In genomic region chr14:59296508-59296907, GRCh38 we compare ENCODE assay signal across 28 cellular contexts.
A peak's percentile ranks its signal among the peaks of the same experiment; 100 is the strongest.
DNase-seq lines count a peak whose midpoint lies in the region; ATAC-seq and TF ChIP-seq lines count a peak whose summit lies in the region.
"Had no signal": no experiment of that assay in that cellular context is flagged by ENCODE, and none has a peak within 500 bp of the region (broad histone marks: within the 10 kb centered on the region; RNA-seq: fewer than 3 reads in every experiment).

No MANE protein-coding gene starts in this region.

- no peak overlapping the region for H3K4me3 ChIP-seq in heart left ventricle
- H3K4me3 ChIP-seq in parathyroid adenoma (ENCODE audit: low read depth, low read length) = no peak overlapping the region
- H3K4me3 ChIP-seq in mammary epithelial cell (replicated peaks in 1 of 3; ENCODE audit: insufficient read depth in 1 of 3, low read depth in 2 of 3, low read length in 3 of 3) = no peak overlapping the region
- H3K4me3 ChIP-seq: A549, K562, left lung, SK-N-MC had no signal

- H3K36me3 Mint-ChIP-seq in activated T-helper 2 cell treated with anti-CD3 and anti-CD28 coated beads, Interferon-gamma antibody, Interleukin-2, Interleukin-4, amounts not matched to agents 10 μg/mL and 5 μg/mL and 100 μg/mL, durations not matched to agents 14 hours and 24 hours and 36 hours (ENCODE audit: low read depth) = peaks cover 16% of the 10 kb centered on the region

- DNase-seq in heart left ventricle (no peak), Right ventricle myocardium superior (no peak), NCI-H345 (lab: John Stamatoyannopoulos, UW) (no peak), mammary epithelial cell (no peak), NCI-H1417 (lab: John Stamatoyannopoulos, UW) (no peak)
- no peak for DNase-seq in activated T-helper 2 cell treated with anti-CD3 and anti-CD28 coated beads, Interferon-gamma antibody, Interleukin-2, Interleukin-4, amounts not matched to agents 10 μg/mL and 5 μg/mL and 100 μg/mL, durations not matched to agents 14 hours and 24 hours and 36 hours (ENCODE audit: low spot score)
- DNase-seq: activated CD4-positive, alpha-beta memory T cell treated with anti-CD3 and anti-CD28 coated beads, Interleukin-2, amount 10 ng/mL, durations not matched to agents 7 days and 5 days; activated CD4-positive, alpha-beta T cell treated with anti-CD3 and anti-CD28 coated beads for 1 hour; activated effector memory CD4-positive, alpha-beta T cell treated with anti-CD3 and anti-CD28 coated beads, Interleukin-2, amount 50 U/mL, for 16 hours; activated naive CD8-positive, alpha-beta T cell treated with anti-CD3 and anti-CD28 coated beads for 36 hours; AML-193; cerebellar nuclear complex; H7; left lung; midbrain; naive thymus-derived CD4-positive, alpha-beta T cell; NCI-H1105; NCI-H1930; NCI-H226; occipital lobe; stimulated activated CD4-positive, alpha-beta T cell treated with anti-CD3 and anti-CD28 coated beads, Interleukin-2, amount 100 ng/mL, for 48 hours; T-helper 17 cell had no signal

- H3K27ac ChIP-seq in heart left ventricle (peak overlapping the region in 7 of 12 donors; percentile 9 to 78 (median 60)), parathyroid adenoma (peak overlapping the region; percentile 1), mammary epithelial cell (ENCODE audit: insufficient read depth, low read depth, low read length) (no peak overlapping the region)
- H3K27ac ChIP-seq: A549, RWPE1, SK-N-MC had no signal

- no peak for TF ChIP-seq POLR2A in heart left ventricle (IDR thresholded peaks at IDR 0.05)

- ATAC-seq in heart left ventricle (no peak), Right ventricle myocardium superior (ENCODE audit: poor library complexity) (no peak), HG02763 (IDR thresholded peaks at IDR 0.05; ENCODE audit: unreplicated experiment) (no peak)
- ATAC-seq: A549; K562; left lung; naive thymus-derived CD4-positive, alpha-beta T cell; T-helper 17 cell had no signal

- TF ChIP-seq CTCF in heart left ventricle (IDR thresholded peaks at IDR 0.05) = no peak
- TF ChIP-seq CTCF in parathyroid adenoma (IDR thresholded peaks at IDR 0.05) = no peak
- no peak for TF ChIP-seq CTCF in mammary epithelial cell (conservative IDR thresholded peaks at IDR 0.05 in 1 of 2, IDR thresholded peaks at IDR 0.05 in 1 of 2; ENCODE audit: extremely low read depth in 1 of 2, insufficient read depth in 1 of 2, low read depth in 1 of 2, low read length in 2 of 2)

- H3K79me2 ChIP-seq in parathyroid adenoma (peaks cover 13% of the 10 kb centered on the region), mammary epithelial cell (ENCODE audit: insufficient read depth, low read length) (no peaks in the 10 kb centered on the region)

- CTCF ChIA-PET in mammary epithelial cell (lab: Charles Lee; ENCODE audit: low non-redundant PET) = no interaction called here

- no peaks in the 10 kb centered on the region for H3K9me3 Mint-ChIP-seq in activated T-helper 2 cell treated with anti-CD3 and anti-CD28 coated beads, Interferon-gamma antibody, Interleukin-2, Interleukin-4, amounts not matched to agents 10 μg/mL and 5 μg/mL and 100 μg/mL, durations not matched to agents 14 hours and 24 hours and 36 hours
- H3K9me3 Mint-ChIP-seq: activated CD4-positive, alpha-beta memory T cell treated with anti-CD3 and anti-CD28 coated beads, Interleukin-2, amount 10 ng/mL, durations not matched to agents 7 days and 5 days; activated naive CD8-positive, alpha-beta T cell treated with anti-CD3 and anti-CD28 coated beads for 36 hours had no signal

- BruUV-seq in mammary epithelial cell (replicated peaks; lab: Mats Ljungman, UMichigan) = no TSS peak

- H3K9me3 ChIP-seq in heart left ventricle (no peaks in the 10 kb centered on the region), parathyroid adenoma (ENCODE audit: control insufficient read depth, low read length) (no peaks in the 10 kb centered on the region), mammary epithelial cell (replicated peaks; ENCODE audit: insufficient read depth, low read length) (no peaks in the 10 kb centered on the region)
- H3K9me3 ChIP-seq: A549, left lung had no signal

- WGBS in heart left ventricle, 4 donors = 63 to 84% (median 79%) methylated on average over 2 of the region's 2 CpGs
- 100% methylated on average over 2 of the region's 2 CpGs for WGBS in mammary epithelial cell (ENCODE audit: low coverage, missing lambda C conversion rate)

- H3K4me2 ChIP-seq in parathyroid adenoma (ENCODE audit: low read length) (no peak overlapping the region), mammary epithelial cell (ENCODE audit: insufficient read depth, low read depth, low read length) (no peak overlapping the region)
- H3K4me2 ChIP-seq: A549 had no signal

- H2AFZ ChIP-seq in parathyroid adenoma (no peak overlapping the region), mammary epithelial cell (ENCODE audit: low read depth, low read length) (no peak overlapping the region)

- peaks cover 1% of the 10 kb centered on the region for H3K27me3 Mint-ChIP-seq in activated T-helper 2 cell treated with anti-CD3 and anti-CD28 coated beads, Interferon-gamma antibody, Interleukin-2, Interleukin-4, amounts not matched to agents 10 μg/mL and 5 μg/mL and 100 μg/mL, durations not matched to agents 14 hours and 24 hours and 36 hours (ENCODE audit: low read depth)
- H3K27me3 Mint-ChIP-seq: activated CD4-positive, alpha-beta memory T cell treated with anti-CD3 and anti-CD28 coated beads, Interleukin-2, amount 10 ng/mL, durations not matched to agents 7 days and 5 days; activated naive CD8-positive, alpha-beta T cell treated with anti-CD3 and anti-CD28 coated beads for 36 hours; naive thymus-derived CD4-positive, alpha-beta T cell; T-helper 17 cell had no signal

- peaks cover 46% of the 10 kb centered on the region for H3K4me1 Mint-ChIP-seq in activated T-helper 2 cell treated with anti-CD3 and anti-CD28 coated beads, Interferon-gamma antibody, Interleukin-2, Interleukin-4, amounts not matched to agents 10 μg/mL and 5 μg/mL and 100 μg/mL, durations not matched to agents 14 hours and 24 hours and 36 hours (ENCODE audit: low read depth)

- H3K36me3 ChIP-seq in heart left ventricle (peaks cover 0 to 18% (median 12%) of the 10 kb centered on the region in 9 donors), parathyroid adenoma (ENCODE audit: control insufficient read depth, insufficient read depth, low read length) (no peaks in the 10 kb centered on the region), mammary epithelial cell (ENCODE audit: insufficient read depth, low read length) (peaks cover 4% of the 10 kb centered on the region)

- intact Hi-C loops in heart left ventricle (cut with DNase I) = loop anchor here in 1 of 10 donors (5.0 kb wide), 1 partner anchor 34 kb away; no protein-coding TSS in a partner anchor
- intact Hi-C loops in Right ventricle myocardium superior (cut with DNase I) = no loop called here
- intact Hi-C loops in activated T-helper 2 cell treated with anti-CD3 and anti-CD28 coated beads, Interferon-gamma antibody, Interleukin-2, Interleukin-4, amounts not matched to agents 10 μg/mL and 5 μg/mL and 100 μg/mL, durations not matched to agents 14 hours and 24 hours and 36 hours (cut with micrococcal nuclease) = loop anchor here (2.0 to 5.0 kb wide), 2 partner anchors 22 to 109 kb away; partner anchors contain the start of gene DAAM1
- intact Hi-C loops in mammary epithelial cell (cut with micrococcal nuclease) = no loop called here

- H3K4me1 ChIP-seq in heart left ventricle (peaks cover 2 to 91% (median 52%) of the 10 kb centered on the region in 12 donors), parathyroid adenoma (peaks cover 51% of the 10 kb centered on the region), mammary epithelial cell (ENCODE audit: insufficient read depth, low read length) (peaks cover 2% of the 10 kb centered on the region)
- H3K4me1 ChIP-seq: A549 had no signal

- no peak overlapping the region for H3K9ac ChIP-seq in parathyroid adenoma
- H3K9ac ChIP-seq in mammary epithelial cell (ENCODE audit: insufficient read depth, low read length) = no peak overlapping the region

- in situ Hi-C loops in mammary epithelial cell (cut with MboI; ENCODE audit: low sequenced_read_pairs in 2 of 2) = no loop called here

- no peak overlapping the region for H3K4me3 Mint-ChIP-seq in activated T-helper 2 cell treated with anti-CD3 and anti-CD28 coated beads, Interferon-gamma antibody, Interleukin-2, Interleukin-4, amounts not matched to agents 10 μg/mL and 5 μg/mL and 100 μg/mL, durations not matched to agents 14 hours and 24 hours and 36 hours (ENCODE audit: low read depth)
- H3K4me3 Mint-ChIP-seq: activated CD4-positive, alpha-beta memory T cell treated with anti-CD3 and anti-CD28 coated beads, Interleukin-2, amount 10 ng/mL, durations not matched to agents 7 days and 5 days; activated naive CD8-positive, alpha-beta T cell treated with anti-CD3 and anti-CD28 coated beads for 36 hours; naive thymus-derived CD4-positive, alpha-beta T cell; T-helper 17 cell had no signal

- H3K27ac Mint-ChIP-seq in activated T-helper 2 cell treated with anti-CD3 and anti-CD28 coated beads, Interferon-gamma antibody, Interleukin-2, Interleukin-4, amounts not matched to agents 10 μg/mL and 5 μg/mL and 100 μg/mL, durations not matched to agents 14 hours and 24 hours and 36 hours = peak overlapping the region; percentile 54
- H3K27ac Mint-ChIP-seq: activated CD4-positive, alpha-beta memory T cell treated with anti-CD3 and anti-CD28 coated beads, Interleukin-2, amount 10 ng/mL, durations not matched to agents 7 days and 5 days; activated naive CD8-positive, alpha-beta T cell treated with anti-CD3 and anti-CD28 coated beads for 36 hours; T-helper 17 cell had no signal

- H4K20me1 ChIP-seq in mammary epithelial cell (ENCODE audit: insufficient read depth, low read length) = no peaks in the 10 kb centered on the region

- H3K27me3 ChIP-seq in heart left ventricle = no peaks in the 10 kb centered on the region
- H3K27me3 ChIP-seq in parathyroid adenoma (ENCODE audit: control insufficient read depth, insufficient read depth, low read length) = no peaks in the 10 kb centered on the region
- no peaks in the 10 kb centered on the region for H3K27me3 ChIP-seq in mammary epithelial cell (ENCODE audit: insufficient read depth, low read length)
- H3K27me3 ChIP-seq: left lung had no signal

- dilution Hi-C loops in mammary epithelial cell (cut with HindIII; ENCODE audit: low sequenced_read_pairs) = no loop called here
